7 cellular contexts compared by ENCODE assay signal in genomic region chr10:37895674-37896073, GRCh38. TPM values are rescaled to one million over a fixed set of nuclear protein-coding genes. Genes with fewer than 3 reads are reported as not detected.
"Had no signal": no experiment of that assay in that cellular context is flagged by ENCODE, and none has a peak within 500 bp of the region (broad histone marks: within the 10 kb centered on the region; RNA-seq: fewer than 3 reads in every experiment).

No MANE protein-coding gene starts in this region.

- H3K4me3 Mint-ChIP-seq: GM23338 had no signal

- DNase-seq: H7, IMR-90, KBM-7 had no signal

- H3K27ac ChIP-seq: KMS-11 had no signal

- H3K9ac ChIP-seq: KMS-11 had no signal

- FAIRE-seq: HTR-8/SVneo had no signal

- H2AFZ ChIP-seq: GM23338 had no signal

- H3K4me1 Mint-ChIP-seq: GM23338 had no signal

- H3K4me2 ChIP-seq: GM23338, KMS-11 had no signal

- ATAC-seq: GM23338 had no signal

- H3K27ac Mint-ChIP-seq: GM23338 had no signal

- H3K36me3 ChIP-seq: HAP-1 had no signal

- H3K4me3 ChIP-seq: GM23338, HAP-1 had no signal

- H3K4me1 ChIP-seq: HAP-1 had no signal

RNA-seq across cellular contexts. Expression of gene ZNF248, which starts 38.3 kb away (rescaled TPM):
- total RNA-seq: H7 had no signal
